8 cellular contexts compared by ENCODE assay signal in the genomic region with DNA sequence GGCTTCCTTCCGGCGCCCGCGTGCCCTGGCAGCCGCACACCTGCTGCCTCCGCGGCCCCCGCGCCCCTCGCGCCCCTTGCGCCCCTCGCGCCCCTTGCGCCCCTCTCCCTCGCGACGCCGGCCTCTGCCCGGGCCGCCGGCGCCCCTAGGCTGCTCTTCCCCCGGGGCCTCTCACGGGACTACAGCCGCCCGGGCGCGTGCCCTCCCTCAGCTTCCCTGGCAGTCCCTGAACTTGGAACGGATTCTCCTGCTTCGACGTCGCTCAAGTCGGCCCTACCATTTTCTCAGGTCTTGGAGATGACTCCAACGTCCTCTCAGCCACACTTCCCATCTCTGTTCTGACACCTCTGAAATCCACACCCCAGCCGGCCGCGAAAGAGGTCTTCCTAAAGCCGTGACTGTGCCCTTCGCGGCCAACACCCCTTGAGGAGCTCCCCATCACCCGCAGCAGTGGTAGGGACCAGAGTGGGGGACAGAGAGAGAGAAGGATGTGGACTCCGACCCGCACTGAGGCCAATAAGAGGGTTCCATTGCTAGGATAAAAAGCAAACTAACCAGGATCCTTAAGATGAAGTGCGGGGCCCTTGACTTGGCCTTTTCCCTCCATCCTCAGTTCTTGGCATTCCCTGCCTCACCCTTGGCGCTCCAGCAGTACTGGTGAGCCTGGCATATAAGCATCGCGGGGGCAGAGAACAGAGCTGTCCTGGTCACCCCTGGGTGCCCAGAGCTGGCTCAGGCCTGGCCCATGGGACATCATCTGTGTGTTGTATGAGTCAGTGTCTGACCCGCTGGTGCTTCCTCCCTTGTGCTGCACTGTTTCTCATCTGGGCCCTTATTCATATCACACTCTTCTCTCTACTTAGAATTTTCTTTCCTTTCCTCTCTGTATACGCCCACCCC. TPM values are rescaled to one million over a fixed set of nuclear protein-coding genes. Genes with fewer than 3 reads are reported as not detected.
DNase-seq lines count a peak whose midpoint lies in the region; ATAC-seq, FAIRE-seq and TF ChIP-seq lines count a peak whose summit lies in the region.

No MANE protein-coding gene starts in this region.

- H3K27ac ChIP-seq in AG04450 (ENCODE audit: low read depth, low read length) = no peak overlapping the region
- H3K27ac ChIP-seq in GM23338 (ENCODE audit: low read depth) = no peak overlapping the region
- H3K27ac ChIP-seq in small intestine (ENCODE audit: low read depth in 1 of 2, low read length in 1 of 2) = no peak overlapping the region

- H3K4me2 ChIP-seq in GM23338 = peak overlapping the region; percentile 84

- H3K79me2 ChIP-seq in GM23338 (replicated peaks; ENCODE audit: insufficient read depth) = no peaks in the 10 kb centered on the region

- H3K36me3 Mint-ChIP-seq in GM23338 (ENCODE audit: low read depth) = no peaks in the 10 kb centered on the region
- no peaks in the 10 kb centered on the region for H3K36me3 Mint-ChIP-seq in activated CD8-positive, alpha-beta T cell treated with anti-CD3 and anti-CD28 coated beads, Interleukin-2, amount 10 ng/mL, durations not matched to agents 7 days and 5 days (ENCODE audit: low read depth)
- H3K36me3 Mint-ChIP-seq in stimulated activated naive B cell treated with anti-CD40 and anti-IgM and Interleukin-4, amounts not matched to agents 10 μg/mL and 1 μg/mL and 100 μg/mL, for 72 hours = peaks cover 1 to 4% of the 10 kb centered on the region in 2 donors

- POLR2A ChIA-PET in AG04450 (lab: Yijun Ruan, JAX) = interaction anchor here (1.0 to 1.1 kb wide), 2 partner anchors 19 to 171 kb away, joined by 3 read pairs; partner anchors contain the start of gene SLC2A8
- POLR2A ChIA-PET in activated CD8-positive, alpha-beta T cell treated with anti-CD3 and anti-CD28 coated beads, Interleukin-2, amount 10 ng/mL, durations not matched to agents 7 days and 5 days (lab: Charles Lee) = interaction anchor here (2.5 kb wide), 1 partner anchor 11 kb away, joined by 7 read pairs; no protein-coding TSS in a partner anchor

- peaks cover 17% of the 10 kb centered on the region for H3K27me3 Mint-ChIP-seq in GM23338 (ENCODE audit: insufficient read depth, low read depth, poor library complexity)
- peaks cover 29% of the 10 kb centered on the region for H3K27me3 Mint-ChIP-seq in activated CD8-positive, alpha-beta T cell treated with anti-CD3 and anti-CD28 coated beads, Interleukin-2, amount 10 ng/mL, durations not matched to agents 7 days and 5 days (ENCODE audit: low read depth)
- H3K27me3 Mint-ChIP-seq in stimulated activated naive B cell treated with anti-CD40 and anti-IgM and Interleukin-4, amounts not matched to agents 10 μg/mL and 1 μg/mL and 100 μg/mL, for 72 hours = peaks cover 7 to 10% of the 10 kb centered on the region in 2 donors

- H3K27ac Mint-ChIP-seq in GM23338 = no peak overlapping the region
- peak overlapping the region; percentile 58 for H3K27ac Mint-ChIP-seq in activated CD8-positive, alpha-beta T cell treated with anti-CD3 and anti-CD28 coated beads, Interleukin-2, amount 10 ng/mL, durations not matched to agents 7 days and 5 days
- H3K27ac Mint-ChIP-seq in stimulated activated naive B cell treated with anti-CD40 and anti-IgM and Interleukin-4, amounts not matched to agents 10 μg/mL and 1 μg/mL and 100 μg/mL, for 72 hours = peak overlapping the region; percentile 90

- peaks cover 13% of the 10 kb centered on the region; the same call in 1 of the 2 replicates for H4K20me1 ChIP-seq in GM23338 (replicated peaks; ENCODE audit: insufficient read depth)

- H3K4me1 Mint-ChIP-seq in GM23338 = peaks cover 21% of the 10 kb centered on the region
- peaks cover 26% of the 10 kb centered on the region for H3K4me1 Mint-ChIP-seq in activated CD8-positive, alpha-beta T cell treated with anti-CD3 and anti-CD28 coated beads, Interleukin-2, amount 10 ng/mL, durations not matched to agents 7 days and 5 days (ENCODE audit: low read depth)
- peaks cover 25 to 32% of the 10 kb centered on the region in 2 donors for H3K4me1 Mint-ChIP-seq in stimulated activated naive B cell treated with anti-CD40 and anti-IgM and Interleukin-4, amounts not matched to agents 10 μg/mL and 1 μg/mL and 100 μg/mL, for 72 hours

- FAIRE-seq in small intestine (lab: Jason Lieb, UNC) = no peak

- H3K27me3 ChIP-seq in AG04450 (ENCODE audit: control insufficient read depth, insufficient read depth, low read length) (peaks cover 16% of the 10 kb centered on the region), GM23338 (ENCODE audit: insufficient read depth) (peaks cover 25% of the 10 kb centered on the region), small intestine (ENCODE audit: control insufficient read depth in 2 of 2, insufficient read depth in 2 of 2, low read length in 2 of 2) (no peaks in the 10 kb centered on the region)

- TF ChIP-seq CTCF in AG04450 (IDR thresholded peaks at IDR 0.05; ENCODE audit: low read depth, low read length) (no peak), GM23338 (conservative IDR thresholded peaks at IDR 0.05; ENCODE audit: low read depth in 2 of 2) (no peak)

- peaks cover 3% of the 10 kb centered on the region; the same call in 1 of the 3 replicates for H3K9me3 Mint-ChIP-seq in GM23338
- H3K9me3 Mint-ChIP-seq in activated CD8-positive, alpha-beta T cell treated with anti-CD3 and anti-CD28 coated beads, Interleukin-2, amount 10 ng/mL, durations not matched to agents 7 days and 5 days (ENCODE audit: insufficient read depth) = no peaks in the 10 kb centered on the region
- no peaks in the 10 kb centered on the region for H3K9me3 Mint-ChIP-seq in stimulated activated naive B cell treated with anti-CD40 and anti-IgM and Interleukin-4, amounts not matched to agents 10 μg/mL and 1 μg/mL and 100 μg/mL, for 72 hours

- H3K36me3 ChIP-seq in GM23338 (ENCODE audit: insufficient read depth) (no peaks in the 10 kb centered on the region), small intestine (ENCODE audit: control insufficient read depth in 2 of 2, insufficient read depth in 2 of 2, low read length in 2 of 2) (no peaks in the 10 kb centered on the region)

- H3K4me3 ChIP-seq in AG04450 (ENCODE audit: low read depth, low read length) (peak overlapping the region; percentile 63), GM23338 (peak overlapping the region; percentile 75), iPS-18c (ENCODE audit: insufficient read depth, low read depth, low read length) (peak overlapping the region; percentile 71), small intestine (ENCODE audit: low read depth in 1 of 2, low read length in 2 of 2) (peak overlapping the region in 1 of 2 donors; percentile 57)

- H3K4me3 Mint-ChIP-seq in GM23338 = peak overlapping the region; percentile 75
- H3K4me3 Mint-ChIP-seq in activated CD8-positive, alpha-beta T cell treated with anti-CD3 and anti-CD28 coated beads, Interleukin-2, amount 10 ng/mL, durations not matched to agents 7 days and 5 days = peak overlapping the region; percentile 73
- H3K4me3 Mint-ChIP-seq in stimulated activated naive B cell treated with anti-CD40 and anti-IgM and Interleukin-4, amounts not matched to agents 10 μg/mL and 1 μg/mL and 100 μg/mL, for 72 hours = peak overlapping the region; percentile 85 to 97

- peaks cover 11% of the 10 kb centered on the region for H3F3A ChIP-seq in GM23338 (replicated peaks; ENCODE audit: low read depth)

- no peaks in the 10 kb centered on the region for H3K9me2 ChIP-seq in GM23338 (ENCODE audit: insufficient read depth)

- CTCF ChIA-PET in AG04450 (lab: Charles Lee) = interaction anchor here (0.8 to 1.5 kb wide), 3 partner anchors 11 to 171 kb away, joined by 3 to 7 read pairs (median 4); partner anchors contain the start of gene SLC2A8
- CTCF ChIA-PET in activated CD8-positive, alpha-beta T cell treated with anti-CD3 and anti-CD28 coated beads, Interleukin-2, amount 10 ng/mL, durations not matched to agents 7 days and 5 days (lab: Charles Lee) = interaction anchor here (1.1 to 3.4 kb wide), 2 partner anchors 11 kb away, joined by 3 to 29 read pairs; no protein-coding TSS in a partner anchor

- ATAC-seq in GM23338 = no peak
- no peak for ATAC-seq in activated CD8-positive, alpha-beta T cell treated with anti-CD3 and anti-CD28 coated beads, Interleukin-2, amount 10 ng/mL, durations not matched to agents 7 days and 5 days
- peak in 1 of 2 donors; percentile 37 for ATAC-seq in stimulated activated naive B cell treated with anti-CD40 and anti-IgM and Interleukin-4, amounts not matched to agents 10 μg/mL and 1 μg/mL and 100 μg/mL, for 72 hours (replicated peaks)
- ATAC-seq in GM19467 (IDR thresholded peaks at IDR 0.05; ENCODE audit: unreplicated experiment) = no peak
- no peak for ATAC-seq in HG02885 (IDR thresholded peaks at IDR 0.05; ENCODE audit: poor library complexity, unreplicated experiment)

- peak overlapping the region; percentile 83 for H2AFZ ChIP-seq in GM23338

- H3K9me3 ChIP-seq in AG04450 (ENCODE audit: control insufficient read depth, insufficient read depth, low read length) = peaks cover 7% of the 10 kb centered on the region; the same call in 1 of the 2 replicates
- H3K9me3 ChIP-seq in iPS-18c (ENCODE audit: control insufficient read depth, insufficient read depth, low read length) = no peaks in the 10 kb centered on the region
- H3K9me3 ChIP-seq in small intestine (ENCODE audit: control insufficient read depth, low read depth) = no peaks in the 10 kb centered on the region

- WGBS in small intestine, 3 donors = 24 to 52% (median 48%) methylated on average over 23 to 50 of the region's 50 CpGs

- peaks cover 8% of the 10 kb centered on the region; the same call in 1 of the 2 replicates for H3K4me1 ChIP-seq in GM23338 (ENCODE audit: insufficient read depth)
- H3K4me1 ChIP-seq in small intestine (ENCODE audit: control insufficient read depth in 2 of 2, insufficient read depth in 1 of 2, low read depth in 1 of 2, low read length in 1 of 2) = peaks cover 0 to 6% of the 10 kb centered on the region in 2 donors

- DNase-seq in AG04450 (ENCODE audit: low read depth, low spot score) (no peak), GM23338 (ENCODE audit: low spot score) (peak; percentile 62), small intestine (no peak)
- DNase-seq in activated CD8-positive, alpha-beta T cell treated with anti-CD3 and anti-CD28 coated beads, Interleukin-2, amount 10 ng/mL, durations not matched to agents 7 days and 5 days = no peak
- peak; percentile 13 for DNase-seq in stimulated activated naive B cell treated with anti-CD40 and anti-IgM and Interleukin-4, amounts not matched to agents 10 μg/mL and 1 μg/mL and 100 μg/mL, for 72 hours

TF ChIP-seq in GM23338, 12 proteins besides CTCF, POLR2A, EP300 and RAD21:
- TF ChIP-seq EZH2phosphoT487 (IDR thresholded peaks at IDR 0.05; ENCODE audit: unreplicated experiment) (no peak), EZH2 (IDR thresholded peaks at IDR 0.05; ENCODE audit: low read depth, unreplicated experiment) (peak; percentile 36), CREB1 (CRISPR knock-in tag; IDR thresholded peaks at IDR 0.05; ENCODE audit: low read depth) (no peak)
TF ChIP-seq in GM23338: peak in this region for 1.

RNA-seq across cellular contexts. Expression of gene GARNL3, which starts 38.6 kb away (rescaled TPM):
- 2.2 and 2.7 TPM in 2 replicates for polyA plus RNA-seq in AG04450 (2011; rRNA removed)
- polyA minus RNA-seq in AG04450 (2011; rRNA and poly(A)+ RNA removed) = 3.8 and 4.2 TPM in 2 replicates
- 12.6 and 21.9 TPM in 2 replicates for total RNA-seq in GM23338 (2014; rRNA removed; shearing (Covaris generic))
- polyA plus RNA-seq in GM23338 (2016; fragmentation: Nextera tagmentation; extraction: Ambion mirVana) = 5.2 and 8.7 TPM in 2 replicates
- 1 to 10 TPM; 1.3 to 1.9 TPM for total RNA-seq in activated CD8-positive, alpha-beta T cell treated with anti-CD3 and anti-CD28 coated beads, Interleukin-2, amount 10 ng/mL, durations not matched to agents 7 days and 5 days
- 1 to 10 TPM; 1.6 to 4.9 (median 2.0) TPM for polyA plus RNA-seq in small intestine

Comparison
In these comparisons a context has a peak if more than half of its experiments do, and no peak if none do; other contexts are left out.
1. DNase-seq: peak in GM23338 (single experiment) and stimulated activated naive B cell treated with anti-CD40 and anti-IgM and Interleukin-4, amounts not matched to agents 10 μg/mL and 1 μg/mL and 100 μg/mL, for 72 hours (single experiment); none in AG04450 (single experiment), activated CD8-positive, alpha-beta T cell treated with anti-CD3 and anti-CD28 coated beads, Interleukin-2, amount 10 ng/mL, durations not matched to agents 7 days and 5 days (single experiment) and small intestine (single experiment).
2. Peak in every context shown above with its lines, with median percentiles within 50 percentile points of each other: H3K4me3 Mint-ChIP-seq.